In genomic region chr12:2244013-2244861, GRCh38 we compare ENCODE assay signal across 9 cellular contexts.
DNase-seq lines count a peak whose midpoint lies in the region; ATAC-seq and TF ChIP-seq lines count a peak whose summit lies in the region.
"Had no signal": no experiment of that assay in that cellular context is flagged by ENCODE, and none has a peak within 500 bp of the region (broad histone marks: within the 10 kb centered on the region; RNA-seq: fewer than 3 reads in every experiment).

No MANE protein-coding gene starts in this region.

- TF ChIP-seq CTCF in esophagus muscularis mucosa (IDR thresholded peaks at IDR 0.05) (no peak), nephron progenitor cell (IDR thresholded peaks at IDR 0.05) (no peak)

- no peaks in the 10 kb centered on the region for H3K9me3 ChIP-seq in esophagus muscularis mucosa

- H3K27me3 Mint-ChIP-seq in nephron progenitor cell (ENCODE audit: low read depth, poor library complexity) = peaks cover 39% of the 10 kb centered on the region
- no peaks in the 10 kb centered on the region for H3K27me3 Mint-ChIP-seq in activated T-cell treated with anti-CD3 and anti-CD28 coated beads, Interleukin-2, amount 50 U/mL, for 72 hours (ENCODE audit: low read depth)

- TF ChIP-seq POLR2A in esophagus muscularis mucosa (IDR thresholded peaks at IDR 0.05; ENCODE audit: low read depth) = no peak

- H3K27me3 ChIP-seq in esophagus muscularis mucosa = no peaks in the 10 kb centered on the region

- WGBS in esophagus muscularis mucosa = 58% methylated on average over 7 of the region's 8 CpGs

- peak overlapping the region; percentile 76 to 86 (median 84) for H3K27ac ChIP-seq in esophagus muscularis mucosa (replicated peaks in 1 of 4)

- no peaks in the 10 kb centered on the region for H3K36me3 Mint-ChIP-seq in nephron progenitor cell (ENCODE audit: low read depth)
- H3K36me3 Mint-ChIP-seq in activated T-cell treated with anti-CD3 and anti-CD28 coated beads, Interleukin-2, amount 50 U/mL, for 72 hours (ENCODE audit: insufficient read depth in 2 of 2) = no peaks in the 10 kb centered on the region

- H3K4me3 Mint-ChIP-seq in nephron progenitor cell = no peak overlapping the region
- no peak overlapping the region for H3K4me3 Mint-ChIP-seq in activated T-cell treated with anti-CD3 and anti-CD28 coated beads, Interleukin-2, amount 50 U/mL, for 72 hours

- TF ChIP-seq EP300 in esophagus muscularis mucosa (IDR thresholded peaks at IDR 0.05) = peak; percentile 1

- no peaks in the 10 kb centered on the region for H3K36me3 ChIP-seq in esophagus muscularis mucosa

- H3K9me3 Mint-ChIP-seq in nephron progenitor cell = no peaks in the 10 kb centered on the region
- no peaks in the 10 kb centered on the region for H3K9me3 Mint-ChIP-seq in activated T-cell treated with anti-CD3 and anti-CD28 coated beads, Interleukin-2, amount 50 U/mL, for 72 hours

- no peak for ATAC-seq in GM18868 (IDR thresholded peaks at IDR 0.05; ENCODE audit: unreplicated experiment)
- no peak for ATAC-seq in activated T-cell treated with anti-CD3 and anti-CD28 coated beads, Interleukin-2, amount 50 U/mL, for 72 hours (replicated peaks in 1 of 2)

- H3K27ac Mint-ChIP-seq in nephron progenitor cell = no peak overlapping the region
- no peak overlapping the region for H3K27ac Mint-ChIP-seq in activated T-cell treated with anti-CD3 and anti-CD28 coated beads, Interleukin-2, amount 50 U/mL, for 72 hours

- DNase-seq in DMS79 (lab: John Stamatoyannopoulos, UW) (peak; percentile 49), NCI-H526 treated with DMSO at 0.1 percent for 48 hours (lab: John Stamatoyannopoulos, UW) (peak; percentile 94), esophagus muscularis mucosa (ENCODE audit: extremely low spot score) (no peak), nephron progenitor cell (peak; percentile 17), KG1 (lab: John Stamatoyannopoulos, UW) (no peak), NAMALWA (ENCODE audit: low spot score) (no peak)
- DNase-seq in activated T-cell treated with anti-CD3 and anti-CD28 coated beads, Interleukin-2, amount 50 U/mL, for 72 hours = no peak
- DNase-seq: GDM1 had no signal

- H3K4me1 ChIP-seq in esophagus muscularis mucosa = peaks cover 79 to 99% (median 87%) of the 10 kb centered on the region in 4 donors

- peaks cover 42% of the 10 kb centered on the region for H3K4me1 Mint-ChIP-seq in nephron progenitor cell
- no peaks in the 10 kb centered on the region for H3K4me1 Mint-ChIP-seq in activated T-cell treated with anti-CD3 and anti-CD28 coated beads, Interleukin-2, amount 50 U/mL, for 72 hours (ENCODE audit: low read depth)

- no peak overlapping the region for H3K4me3 ChIP-seq in esophagus muscularis mucosa

- intact Hi-C loops in esophagus muscularis mucosa (cut with DNase I) = no loop called here

Comparison
In these comparisons a context has a peak if more than half of its experiments do, and no peak if none do; other contexts are left out.
1. DNase-seq: peak in DMS79 (single experiment), NCI-H526 treated with DMSO at 0.1 percent for 48 hours (single experiment) and nephron progenitor cell (single experiment); none in esophagus muscularis mucosa (single experiment), KG1 (single experiment), NAMALWA (single experiment) and activated T-cell treated with anti-CD3 and anti-CD28 coated beads, Interleukin-2, amount 50 U/mL, for 72 hours (0 of 2).